In genomic region chr3:39406368-39407258, GRCh38 we compare ENCODE assay signal across 8 cellular contexts. TPM values are rescaled to one million over a fixed set of nuclear protein-coding genes. Genes with fewer than 3 reads are reported as not detected.
DNase-seq lines count a peak whose midpoint lies in the region; ATAC-seq, FAIRE-seq and TF ChIP-seq lines count a peak whose summit lies in the region.

TSS of gene RPSA (plus strand) at chr3:39406720. CDS start at chr3:39407654, 934 bp downstream.

- peak; percentile 34 for TF ChIP-seq CTCF in choroid plexus epithelial cell (conservative IDR thresholded peaks at IDR 0.05; ENCODE audit: low read depth, low read length)
- peak; percentile 36 for TF ChIP-seq CTCF in kidney epithelial cell (IDR thresholded peaks at IDR 0.05; ENCODE audit: insufficient read depth, low read length, poor library complexity, severe bottlenecking)

- H3K36me3 ChIP-seq in BLaER1: peaks cover 42% of the 10 kb centered on the region
- peaks cover 2% of the 10 kb centered on the region for H3K36me3 ChIP-seq in kidney epithelial cell (ENCODE audit: control insufficient read depth, insufficient read depth, low read length)

- no peaks in the 10 kb centered on the region for H3K27me3 Mint-ChIP-seq in activated CD4-positive, alpha-beta T cell treated with anti-CD3 and anti-CD28 coated beads for 36 hours

- H4K20me1 ChIP-seq in BLaER1: peaks cover 50% of the 10 kb centered on the region

- H3K9me3 ChIP-seq in BLaER1: no peaks in the 10 kb centered on the region

- peak within 1 kb of the TSS; percentile 99 for H3K9ac ChIP-seq in BLaER1

- H3K27ac ChIP-seq in BLaER1: peak within 1 kb of the TSS; percentile 99

- no peaks in the 10 kb centered on the region for H3K9me3 Mint-ChIP-seq in activated CD4-positive, alpha-beta T cell treated with anti-CD3 and anti-CD28 coated beads for 36 hours (ENCODE audit: low read depth)

- peaks cover 50% of the 10 kb centered on the region for H3K36me3 Mint-ChIP-seq in activated CD4-positive, alpha-beta T cell treated with anti-CD3 and anti-CD28 coated beads for 36 hours (ENCODE audit: low read depth)

- H3K4me3 ChIP-seq in BLaER1: peak within 1 kb of the TSS; percentile 91
- H3K4me3 ChIP-seq in choroid plexus epithelial cell (ENCODE audit: low read depth, low read length): peak within 1 kb of the TSS; percentile 72
- H3K4me3 ChIP-seq in kidney epithelial cell (ENCODE audit: low read depth, low read length): peak within 1 kb of the TSS; percentile 69

- CTCF ChIA-PET in activated CD4-positive, alpha-beta T cell treated with anti-CD3 and anti-CD28 coated beads for 36 hours (lab: Charles Lee): interaction anchor here (0.5 to 3.0 kb wide), 6 partner anchors 10 to 216 kb away, joined by 3 to 12 read pairs (median 4); no protein-coding TSS in a partner anchor

- H3K27me3 ChIP-seq in BLaER1: no peaks in the 10 kb centered on the region
- no peaks in the 10 kb centered on the region for H3K27me3 ChIP-seq in kidney epithelial cell (ENCODE audit: control insufficient read depth, insufficient read depth, low read length)

- peak within 1 kb of the TSS; percentile 98 for H3K4me3 Mint-ChIP-seq in activated CD4-positive, alpha-beta T cell treated with anti-CD3 and anti-CD28 coated beads for 36 hours

- peak within 1 kb of the TSS; percentile 96 for H3K4me2 ChIP-seq in BLaER1

- peak within 1 kb of the TSS; percentile 98 for H3K27ac Mint-ChIP-seq in activated CD4-positive, alpha-beta T cell treated with anti-CD3 and anti-CD28 coated beads for 36 hours

- intact Hi-C loops in activated CD4-positive, alpha-beta T cell treated with anti-CD3 and anti-CD28 coated beads for 36 hours (cut with DNase I, micrococcal nuclease): loop anchor here (1.0 to 10.0 kb wide), 8 partner anchors 22 to 1241 kb away; partner anchors contain the start of genes EIF1B (in 2 of the 2), RPL14 (in 2 of the 2), OXSR1 (in 1 of the 2) and SLC25A38 (in 1 of the 2)

- DNase-seq in GM19239 (ENCODE audit: insufficient read length, low spot score): peak; percentile 81
- DNase-seq in NCI-H524 (lab: John Stamatoyannopoulos, UW): peak; percentile 84 to 96
- DNase-seq in activated CD4-positive, alpha-beta T cell treated with anti-CD3 and anti-CD28 coated beads for 36 hours: peak; percentile 98
- DNase-seq in choroid plexus epithelial cell (ENCODE audit: low read depth): peak; percentile 98
- peak; percentile 85 for DNase-seq in kidney epithelial cell (ENCODE audit: low read depth)
- peak; percentile 93 to 97 for DNase-seq in stimulated activated CD4-positive, alpha-beta T cell treated with anti-CD3 and anti-CD28 coated beads, Interleukin-15, amount 100 ng/mL, for 48 hours (ENCODE audit: low read depth in 2 of 2)

- FAIRE-seq in GM19239 (lab: Jason Lieb, UNC): peak; percentile 99

- peak; percentile 89 for ATAC-seq in HG03457 (IDR thresholded peaks at IDR 0.05; ENCODE audit: unreplicated experiment)
- ATAC-seq in activated CD4-positive, alpha-beta T cell treated with anti-CD3 and anti-CD28 coated beads for 36 hours: peak; percentile 93

- peaks cover 39% of the 10 kb centered on the region for H3K4me1 Mint-ChIP-seq in activated CD4-positive, alpha-beta T cell treated with anti-CD3 and anti-CD28 coated beads for 36 hours

- POLR2A ChIA-PET in activated CD4-positive, alpha-beta T cell treated with anti-CD3 and anti-CD28 coated beads for 36 hours (lab: Charles Lee): interaction anchor here (0.6 to 1.6 kb wide), 4 partner anchors 10 to 900 kb away, joined by 3 read pairs; no protein-coding TSS in a partner anchor

- H3K4me1 ChIP-seq in BLaER1: peaks cover 68% of the 10 kb centered on the region

RNA-seq across cellular contexts. Expression of gene RPSA, which starts in this region (rescaled TPM):
- total RNA-seq in activated CD4-positive, alpha-beta T cell treated with anti-CD3 and anti-CD28 coated beads for 36 hours: 1,000 to 10,000 TPM; 2,498 to 3,023 TPM
- 2,479 and 2,486 TPM in 2 replicates for total RNA-seq in kidney epithelial cell

Comparison
In these comparisons a context has a peak if more than half of its experiments do, and no peak if none do; other contexts are left out.
1. Peak in every context shown above with its lines: DNase-seq, ATAC-seq, H3K4me3 ChIP-seq and H3K27ac ChIP-seq.